30 cellular contexts compared by ENCODE assay signal in the genomic region with DNA sequence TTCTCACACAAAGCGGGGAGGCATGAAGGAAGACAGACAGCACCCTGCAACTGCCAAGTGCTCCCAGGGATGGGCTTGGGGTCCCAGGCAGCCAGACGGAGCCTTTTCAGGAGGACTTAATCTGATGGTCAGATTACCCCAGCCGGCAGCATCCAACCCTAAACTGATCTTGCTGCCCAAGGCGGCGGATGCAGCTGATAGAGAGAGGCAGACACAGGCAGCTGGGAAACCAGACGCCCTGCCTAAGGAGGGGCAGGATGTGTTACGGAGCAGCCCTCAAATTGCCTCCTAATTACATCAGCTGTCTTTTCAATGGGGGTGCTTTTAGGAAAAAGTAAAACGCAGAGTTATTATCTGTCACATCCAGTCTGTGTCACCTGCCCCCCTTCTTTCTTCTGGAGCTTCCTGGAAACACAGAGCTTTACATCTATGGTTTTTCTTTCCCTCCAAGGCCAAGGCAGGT.
DNase-seq lines count a peak whose midpoint lies in the region; ATAC-seq and TF ChIP-seq lines count a peak whose summit lies in the region.
"Had no signal": no experiment of that assay in that cellular context is flagged by ENCODE, and none has a peak within 500 bp of the region (broad histone marks: within the 10 kb centered on the region; RNA-seq: fewer than 3 reads in every experiment).

No MANE protein-coding gene starts in this region.

- H3K4me2 ChIP-seq in neural progenitor cell, result no peak overlapping the region
- H3K4me2 ChIP-seq: BLaER1 treated with 17β-estradiol and CSF1 and Interleukin-3, amounts not matched to agents 10 nM and 100 nM had no signal

- no peaks in the 10 kb centered on the region for H3K36me3 ChIP-seq in neural progenitor cell
- H3K36me3 ChIP-seq: adrenal gland; BLaER1 treated with 17β-estradiol and CSF1 and Interleukin-3, amounts not matched to agents 10 nM and 100 nM; right lobe of liver had no signal

- H3K4me1 Mint-ChIP-seq in neural progenitor cell, result peaks cover 2% of the 10 kb centered on the region
- H3K4me1 Mint-ChIP-seq: H9, naive B cell had no signal

- no peak overlapping the region for H3K27ac Mint-ChIP-seq in neural progenitor cell
- H3K27ac Mint-ChIP-seq: activated CD8-positive, alpha-beta T cell treated with anti-CD3 and anti-CD28 coated beads for 36 hours; activated naive CD4-positive, alpha-beta T cell treated with anti-CD3 and anti-CD28 coated beads for 36 hours; progenitor cell of endocrine pancreas had no signal

- no peak for TF ChIP-seq CTCF in neural progenitor cell (IDR thresholded peaks at IDR 0.05)

- H4K20me1 ChIP-seq in neural progenitor cell (ENCODE audit: low read depth), result no peaks in the 10 kb centered on the region
- H4K20me1 ChIP-seq: BLaER1 treated with 17β-estradiol and CSF1 and Interleukin-3, amounts not matched to agents 10 nM and 100 nM had no signal

- H3K27me3 Mint-ChIP-seq in neural progenitor cell (ENCODE audit: insufficient read depth, low read depth), result peaks cover 5% of the 10 kb centered on the region
- H3K27me3 Mint-ChIP-seq: activated CD8-positive, alpha-beta T cell treated with anti-CD3 and anti-CD28 coated beads for 36 hours; naive B cell; progenitor cell of endocrine pancreas had no signal

- peaks cover 11% of the 10 kb centered on the region for H3K9me3 Mint-ChIP-seq in neural progenitor cell
- H3K9me3 Mint-ChIP-seq: activated CD8-positive, alpha-beta T cell treated with anti-CD3 and anti-CD28 coated beads for 36 hours had no signal

- DNase-seq in NCI-H1105 treated with DMSO at 0.1 percent for 48 hours (lab: John Stamatoyannopoulos, UW) (peak; percentile 4), NCI-H524 (lab: John Stamatoyannopoulos, UW) (peak; percentile 45 to 85), SW480 (ENCODE audit: low spot score) (peak; percentile 65), neural progenitor cell (ENCODE audit: low spot score) (peak; percentile 10), COLO668 (lab: John Stamatoyannopoulos, UW; ENCODE audit: unreplicated experiment) (no peak)
- no peak for DNase-seq in activated CD4-positive, alpha-beta T cell treated with anti-CD3 and anti-CD28 coated beads, Interleukin-2, amount 50 U/mL, for 4 hours
- DNase-seq: activated CD8-positive, alpha-beta memory T cell treated with anti-CD3 and anti-CD28 coated beads, Interleukin-2, amount 50 U/mL, for 48 hours; activated CD8-positive, alpha-beta T cell treated with anti-CD3 and anti-CD28 coated beads for 36 hours; activated naive CD4-positive, alpha-beta T cell treated with anti-CD3 and anti-CD28 coated beads for 36 hours; DMS53; dorsolateral prefrontal cortex; esophagus squamous epithelium; foreskin melanocyte; H9; heart right ventricle; Karpas-422; kidney; midbrain; naive B cell; NCI-H1694 treated with DMSO at 0.1 percent for 48 hours; NCI-H2227 treated with DMSO at 0.1 percent for 48 hours; nucleus accumbens; right lobe of liver; stimulated activated CD4-positive, alpha-beta T cell treated with anti-CD3 and anti-CD28 coated beads, Interleukin-4, amount 100 ng/mL, for 24 hours had no signal

- no peaks in the 10 kb centered on the region for H3K79me2 ChIP-seq in neural progenitor cell (ENCODE audit: low read depth)

- H3K27me3 ChIP-seq in neural progenitor cell, result no peaks in the 10 kb centered on the region
- H3K27me3 ChIP-seq: adrenal gland; BLaER1 treated with 17β-estradiol and CSF1 and Interleukin-3, amounts not matched to agents 10 nM and 100 nM; heart right ventricle; right lobe of liver; tibial nerve had no signal

- H3K27ac ChIP-seq in neural progenitor cell, result no peak overlapping the region
- H3K27ac ChIP-seq: BLaER1 treated with 17β-estradiol and CSF1 and Interleukin-3, amounts not matched to agents 10 nM and 100 nM; dorsolateral prefrontal cortex; esophagus squamous epithelium; heart right ventricle; right lobe of liver; tibial nerve had no signal

- no peak overlapping the region for H2AFZ ChIP-seq in neural progenitor cell (replicated peaks)

- no peaks in the 10 kb centered on the region for H3K4me1 ChIP-seq in neural progenitor cell
- H3K4me1 ChIP-seq: right lobe of liver had no signal

- no peak overlapping the region for H3K4me3 ChIP-seq in neural progenitor cell
- H3K4me3 ChIP-seq: adrenal gland; BLaER1 treated with 17β-estradiol and CSF1 and Interleukin-3, amounts not matched to agents 10 nM and 100 nM; dorsolateral prefrontal cortex; esophagus squamous epithelium; heart right ventricle; right lobe of liver; tibial nerve had no signal

- H3K9me3 ChIP-seq in neural progenitor cell (ENCODE audit: low read depth), result no peaks in the 10 kb centered on the region
- H3K9me3 ChIP-seq: adrenal gland, esophagus squamous epithelium, heart right ventricle, right lobe of liver had no signal

- no peak for ATAC-seq in HG03025 (IDR thresholded peaks at IDR 0.05; ENCODE audit: low FRiP score, unreplicated experiment)
- ATAC-seq: activated CD8-positive, alpha-beta T cell treated with anti-CD3 and anti-CD28 coated beads for 36 hours; heart right ventricle; HepG2; right lobe of liver had no signal

- H3K4me3 Mint-ChIP-seq in neural progenitor cell, result no peak overlapping the region
- H3K4me3 Mint-ChIP-seq: activated CD8-positive, alpha-beta T cell treated with anti-CD3 and anti-CD28 coated beads for 36 hours; activated naive CD4-positive, alpha-beta T cell treated with anti-CD3 and anti-CD28 coated beads for 36 hours; H9; naive B cell had no signal

- H3F3A ChIP-seq in neural progenitor cell (ENCODE audit: low read depth), result no peaks in the 10 kb centered on the region

- peaks cover 9% of the 10 kb centered on the region for H3K36me3 Mint-ChIP-seq in neural progenitor cell

- no peak overlapping the region for H3K9ac ChIP-seq in neural progenitor cell
- H3K9ac ChIP-seq: BLaER1 treated with 17β-estradiol and CSF1 and Interleukin-3, amounts not matched to agents 10 nM and 100 nM had no signal

Comparison
In these comparisons a context has a peak if more than half of its experiments do, and no peak if none do; other contexts are left out.
1. DNase-seq: peak in NCI-H1105 treated with DMSO at 0.1 percent for 48 hours (single experiment), NCI-H524 (2 of 2), SW480 (single experiment) and neural progenitor cell (single experiment); none in COLO668 (single experiment) and activated CD4-positive, alpha-beta T cell treated with anti-CD3 and anti-CD28 coated beads, Interleukin-2, amount 50 U/mL, for 4 hours (0 of 2).